ENCODE assay signal across 11 cellular contexts in the genomic region with DNA sequence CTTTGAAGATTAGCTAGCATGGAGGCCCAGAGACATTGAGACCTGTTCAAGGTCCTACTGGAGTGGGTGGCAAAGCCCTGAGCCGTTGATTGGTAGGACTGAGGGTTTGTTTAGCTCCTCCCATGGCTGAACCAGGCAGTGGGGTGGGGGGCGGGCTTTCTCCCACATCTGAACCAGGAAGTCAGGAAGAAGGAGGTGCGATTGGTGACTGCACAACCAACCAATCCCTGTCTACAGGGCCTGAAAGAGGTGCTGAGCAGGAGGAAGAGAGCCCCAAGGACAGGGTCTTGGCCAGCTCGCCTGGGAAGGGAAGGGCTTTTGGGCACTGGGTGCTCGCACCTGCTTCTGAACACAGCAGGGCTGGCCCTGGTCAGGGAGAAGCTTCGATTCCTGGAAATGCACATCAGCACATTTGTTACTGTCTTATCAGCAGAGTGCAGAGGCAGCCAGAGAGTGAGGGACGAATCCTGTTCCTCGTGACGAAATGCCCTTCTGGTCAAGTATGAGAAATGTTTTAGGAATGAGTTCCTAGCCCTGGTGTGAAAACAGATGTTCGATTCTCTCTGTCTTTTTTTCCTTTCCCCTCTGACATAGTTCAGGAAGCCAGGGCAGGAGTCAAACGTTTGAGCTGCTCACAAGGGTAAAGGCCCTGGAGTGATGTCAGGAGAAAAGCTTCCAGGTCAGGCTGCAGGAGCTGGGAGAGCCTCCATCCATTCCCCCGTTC.
DNase-seq lines count a peak whose midpoint lies in the region; ATAC-seq and TF ChIP-seq lines count a peak whose summit lies in the region.
"Had no signal": no experiment of that assay in that cellular context is flagged by ENCODE, and none has a peak within 500 bp of the region (broad histone marks: within the 10 kb centered on the region; RNA-seq: fewer than 3 reads in every experiment).

No MANE protein-coding gene starts in this region.

- ATAC-seq in HG03159 (IDR thresholded peaks at IDR 0.05; ENCODE audit: unreplicated experiment) = no peak
- ATAC-seq in GM18858 (IDR thresholded peaks at IDR 0.05; ENCODE audit: unreplicated experiment) = no peak

- peaks cover 15% of the 10 kb centered on the region for H3K4me1 Mint-ChIP-seq in Caco-2 (ENCODE audit: low read depth, unreplicated experiment)
- H3K4me1 Mint-ChIP-seq in neural progenitor cell = no peaks in the 10 kb centered on the region

- H3K9me3 Mint-ChIP-seq in Caco-2 (ENCODE audit: unreplicated experiment) (no peaks in the 10 kb centered on the region), neural progenitor cell (no peaks in the 10 kb centered on the region)

- peak; percentile 31 to 64 for DNase-seq in Caco-2
- DNase-seq in OCI-M1 (lab: John Stamatoyannopoulos, UW) = peak; percentile 97
- DNase-seq in fibroblast of gingiva (ENCODE audit: low read depth) = peak; percentile 88
- DNase-seq in neural progenitor cell (ENCODE audit: low spot score) = no peak
- no peak for DNase-seq in GM10266 (ENCODE audit: extremely low spot score)
- no peak for DNase-seq in vagina (ENCODE audit: extremely low spot score in 2 of 2)
- DNase-seq: NCI-H2227 treated with DMSO at 0.1 percent for 48 hours, T-helper 9 cell had no signal

- H3K27me3 ChIP-seq in Caco-2 (replicated peaks; ENCODE audit: control insufficient read depth, insufficient read depth, low read length) (no peaks in the 10 kb centered on the region), neural progenitor cell (no peaks in the 10 kb centered on the region), vagina (no peaks in the 10 kb centered on the region)

- CTCF ChIA-PET in Caco-2 (lab: Charles Lee) = interaction anchor here (0.6 kb wide), 1 partner anchor 324 kb away, joined by 4 read pairs; no protein-coding TSS in a partner anchor

- H3K27ac Mint-ChIP-seq in Caco-2 (ENCODE audit: unreplicated experiment) = peak overlapping the region; percentile 69
- H3K27ac Mint-ChIP-seq in neural progenitor cell = no peak overlapping the region
- H3K27ac Mint-ChIP-seq: activated naive CD8-positive, alpha-beta T cell had no signal

- intact Hi-C loops in Caco-2 (cut with micrococcal nuclease; ENCODE audit: unreplicated experiment) (no loop called here), vagina (cut with DNase I) (no loop called here)

- H3K27me3 Mint-ChIP-seq in Caco-2 (ENCODE audit: insufficient read depth, unreplicated experiment) (no peaks in the 10 kb centered on the region), neural progenitor cell (ENCODE audit: insufficient read depth, low read depth) (peaks cover 2% of the 10 kb centered on the region)
- H3K27me3 Mint-ChIP-seq: activated naive CD8-positive, alpha-beta T cell had no signal

- H3K36me3 ChIP-seq in Caco-2 (ENCODE audit: control insufficient read depth, insufficient read depth, low read length) (no peaks in the 10 kb centered on the region; the same call in 1 of the 2 replicates), neural progenitor cell (no peaks in the 10 kb centered on the region), vagina (no peaks in the 10 kb centered on the region)

- peaks cover 10% of the 10 kb centered on the region for H3K4me1 ChIP-seq in Caco-2
- H3K4me1 ChIP-seq in neural progenitor cell = no peaks in the 10 kb centered on the region
- H3K4me1 ChIP-seq in vagina = no peaks in the 10 kb centered on the region

- H3K36me3 Mint-ChIP-seq in Caco-2 (ENCODE audit: insufficient read depth, unreplicated experiment) = no peaks in the 10 kb centered on the region
- H3K36me3 Mint-ChIP-seq in neural progenitor cell = no peaks in the 10 kb centered on the region
- H3K36me3 Mint-ChIP-seq: activated naive CD8-positive, alpha-beta T cell had no signal

- no peak overlapping the region for H3K4me2 ChIP-seq in neural progenitor cell

- no peak overlapping the region for H3K27ac ChIP-seq in neural progenitor cell
- no peak overlapping the region for H3K27ac ChIP-seq in vagina

- H3K79me2 ChIP-seq in neural progenitor cell (ENCODE audit: low read depth) = no peaks in the 10 kb centered on the region

- BruUV-seq in Caco-2 (replicated peaks; lab: Mats Ljungman, UMichigan) = no TSS peak

- H3K4me3 ChIP-seq in Caco-2 (ENCODE audit: low read depth, low read length) = no peak overlapping the region
- no peak overlapping the region for H3K4me3 ChIP-seq in neural progenitor cell
- no peak overlapping the region for H3K4me3 ChIP-seq in vagina

- TF ChIP-seq CTCF in Caco-2 (IDR thresholded peaks at IDR 0.05; ENCODE audit: insufficient read depth in 1 of 2, low read depth in 1 of 2, low read length in 1 of 2, severe bottlenecking in 1 of 2, unreplicated experiment in 1 of 2) (no peak), neural progenitor cell (IDR thresholded peaks at IDR 0.05) (no peak), GM10266 (IDR thresholded peaks at IDR 0.05; ENCODE audit: control insufficient read depth, insufficient read depth, low read depth, missing control alignments) (no peak), vagina (IDR thresholded peaks at IDR 0.05) (no peak)

- POLR2A ChIA-PET in Caco-2 (lab: Charles Lee) = no interaction called here

- no peaks in the 10 kb centered on the region for H3F3A ChIP-seq in neural progenitor cell (ENCODE audit: low read depth)

- H3K4me3 Mint-ChIP-seq in Caco-2 (ENCODE audit: unreplicated experiment) (peak overlapping the region; percentile 19), neural progenitor cell (no peak overlapping the region)
- H3K4me3 Mint-ChIP-seq: activated naive CD8-positive, alpha-beta T cell had no signal

- no peak for TF ChIP-seq POLR2A in vagina (IDR thresholded peaks at IDR 0.05)

- peak overlapping the region; percentile 94 for H2AFZ ChIP-seq in neural progenitor cell (replicated peaks)

- no peak overlapping the region for H3K9ac ChIP-seq in neural progenitor cell

- H3K9me3 ChIP-seq in Caco-2 (no peaks in the 10 kb centered on the region), neural progenitor cell (ENCODE audit: low read depth) (no peaks in the 10 kb centered on the region), vagina (no peaks in the 10 kb centered on the region)

- H4K20me1 ChIP-seq in neural progenitor cell (ENCODE audit: low read depth) = no peaks in the 10 kb centered on the region

Comparison
In these comparisons a context has a peak if more than half of its experiments do, and no peak if none do; other contexts are left out.
1. DNase-seq: peak in Caco-2 (2 of 2), OCI-M1 (single experiment) and fibroblast of gingiva (single experiment); none in neural progenitor cell (single experiment), GM10266 (single experiment) and vagina (0 of 2).